In genomic region chrX:9091253-9091652, GRCh38 we compare ENCODE assay signal across 26 cellular contexts. TPM values are rescaled to one million over a fixed set of nuclear protein-coding genes. Genes with fewer than 3 reads are reported as not detected.
"Had no signal": no experiment of that assay in that cellular context is flagged by ENCODE, and none has a peak within 500 bp of the region (broad histone marks: within the 10 kb centered on the region; RNA-seq: fewer than 3 reads in every experiment).

No MANE protein-coding gene starts in this region.

- H3K36me3 ChIP-seq: ascending aorta, breast epithelium, tibial nerve had no signal

- H3K4me3 Mint-ChIP-seq: activated CD4-positive, alpha-beta memory T cell treated with anti-CD3 and anti-CD28 coated beads, Interleukin-2, amount 10 ng/mL, durations not matched to agents 7 days and 5 days; activated CD8-positive, alpha-beta memory T cell treated with anti-CD3 and anti-CD28 coated beads, Interleukin-2, amount 10 ng/mL, durations not matched to agents 7 days and 5 days; activated T-helper 17 cell treated with anti-CD3 and anti-CD28 coated beads, Interleukin-2, amount 50 U/mL, for 72 hours; nephron progenitor cell; stimulated activated naive CD8-positive, alpha-beta T cell treated with anti-CD3 and anti-CD28 coated beads, Interleukin-15, Interleukin-2, amounts not matched to agents 100 ng/mL and 50 ng/mL, for 24 hours; T-helper 17 cell; WTC11 had no signal

- H3K27ac ChIP-seq: ascending aorta, breast epithelium, tibial nerve had no signal

- DNase-seq: activated CD4-positive, alpha-beta memory T cell treated with anti-CD3 and anti-CD28 coated beads, Interleukin-2, amount 10 ng/mL, durations not matched to agents 7 days and 5 days; activated CD4-positive, alpha-beta T cell treated with anti-CD3 and anti-CD28 coated beads for 4 hours; activated CD8-positive, alpha-beta memory T cell treated with anti-CD3 and anti-CD28 coated beads, Interleukin-2, amount 10 ng/mL, durations not matched to agents 7 days and 5 days; activated naive CD4-positive, alpha-beta T cell treated with Interleukin-2 at 50 U/mL for 16 hours; activated T-cell treated with anti-CD3 and anti-CD28 coated beads, Interleukin-2, amount 50 U/mL, for 1 hour; cerebellar nuclear complex; cortex of kidney; erythroblast; foreskin melanocyte; head of caudate nucleus; kidney; midbrain; nephron progenitor cell; occipital lobe; stimulated activated CD4-positive, alpha-beta T cell treated with anti-CD3 and anti-CD28 coated beads, Interleukin-12 subunit alpha, Interleukin-12 subunit beta, amount 100 ng/mL, for 4 hours; stimulated activated CD4-positive, alpha-beta T cell treated with anti-CD3 and anti-CD28 coated beads, Interleukin-2, amount 100 ng/mL, for 24 hours; T-helper 17 cell had no signal

- H3K4me1 ChIP-seq: ascending aorta, breast epithelium, tibial nerve had no signal

- H3K9me3 Mint-ChIP-seq: activated CD4-positive, alpha-beta memory T cell treated with anti-CD3 and anti-CD28 coated beads, Interleukin-2, amount 10 ng/mL, durations not matched to agents 7 days and 5 days had no signal

- H3K27ac Mint-ChIP-seq: activated CD4-positive, alpha-beta memory T cell treated with anti-CD3 and anti-CD28 coated beads, Interleukin-2, amount 10 ng/mL, durations not matched to agents 7 days and 5 days; activated CD8-positive, alpha-beta memory T cell treated with anti-CD3 and anti-CD28 coated beads, Interleukin-2, amount 10 ng/mL, durations not matched to agents 7 days and 5 days; activated T-helper 17 cell treated with anti-CD3 and anti-CD28 coated beads, Interleukin-2, amount 50 U/mL, for 72 hours; nephron progenitor cell; progenitor cell of endocrine pancreas; stimulated activated naive CD8-positive, alpha-beta T cell treated with anti-CD3 and anti-CD28 coated beads, Interleukin-15, Interleukin-2, amounts not matched to agents 100 ng/mL and 50 ng/mL, for 24 hours; T-helper 17 cell; WTC11 had no signal

- H3K4me3 ChIP-seq: ascending aorta, breast epithelium, tibial nerve had no signal

- H3K36me3 Mint-ChIP-seq: activated CD8-positive, alpha-beta memory T cell treated with anti-CD3 and anti-CD28 coated beads, Interleukin-2, amount 10 ng/mL, durations not matched to agents 7 days and 5 days had no signal

- H3K27me3 ChIP-seq: ascending aorta, tibial nerve had no signal

- H3K27me3 Mint-ChIP-seq: activated CD4-positive, alpha-beta memory T cell treated with anti-CD3 and anti-CD28 coated beads, Interleukin-2, amount 10 ng/mL, durations not matched to agents 7 days and 5 days; activated T-helper 17 cell treated with anti-CD3 and anti-CD28 coated beads, Interleukin-2, amount 50 U/mL, for 72 hours; stimulated activated naive CD8-positive, alpha-beta T cell treated with anti-CD3 and anti-CD28 coated beads, Interleukin-15, Interleukin-2, amounts not matched to agents 100 ng/mL and 50 ng/mL, for 24 hours; T-helper 17 cell had no signal

- H3K4me1 Mint-ChIP-seq: activated CD4-positive, alpha-beta memory T cell treated with anti-CD3 and anti-CD28 coated beads, Interleukin-2, amount 10 ng/mL, durations not matched to agents 7 days and 5 days; activated CD8-positive, alpha-beta memory T cell treated with anti-CD3 and anti-CD28 coated beads, Interleukin-2, amount 10 ng/mL, durations not matched to agents 7 days and 5 days; activated T-helper 17 cell treated with anti-CD3 and anti-CD28 coated beads, Interleukin-2, amount 50 U/mL, for 72 hours; T-helper 17 cell had no signal

- ATAC-seq: activated CD8-positive, alpha-beta memory T cell treated with anti-CD3 and anti-CD28 coated beads, Interleukin-2, amount 10 ng/mL, durations not matched to agents 7 days and 5 days; activated T-helper 17 cell treated with anti-CD3 and anti-CD28 coated beads, Interleukin-2, amount 50 U/mL, for 72 hours; left lobe of liver; T-helper 17 cell; WTC11 had no signal

RNA-seq across cellular contexts. Expression of gene FAM9B, which starts 57.3 kb away (rescaled TPM):
- total RNA-seq: activated CD4-positive, alpha-beta memory T cell treated with anti-CD3 and anti-CD28 coated beads, Interleukin-2, amount 10 ng/mL, durations not matched to agents 7 days and 5 days; activated CD8-positive, alpha-beta memory T cell treated with anti-CD3 and anti-CD28 coated beads, Interleukin-2, amount 10 ng/mL, durations not matched to agents 7 days and 5 days; ascending aorta; breast epithelium; kidney; lung microvascular endothelial cell; occipital lobe; progenitor cell of endocrine pancreas; T-helper 17 cell; tibial nerve; WTC11 had no signal
